ENCODE assay signal across 8 cellular contexts in genomic region chr7:100675581-100676350, GRCh38. TPM values are rescaled to one million over a fixed set of nuclear protein-coding genes. Genes with fewer than 3 reads are reported as not detected.
DNase-seq lines count a peak whose midpoint lies in the region; FAIRE-seq and TF ChIP-seq lines count a peak whose summit lies in the region.

No MANE protein-coding gene starts in this region.

- H3K9me3 ChIP-seq in H1 (ENCODE audit: insufficient read depth in 2 of 2, low read depth in 1 of 2, low read length in 1 of 2), result no peaks in the 10 kb centered on the region
- no peaks in the 10 kb centered on the region for H3K9me3 ChIP-seq in mesodermal cell (ENCODE audit: control insufficient read depth, low read length)

- H4K8ac ChIP-seq in H1 (ENCODE audit: extremely low read depth, insufficient read depth, low read length), result peak overlapping the region; percentile 5; the same call in 1 of the 2 replicates

- peaks cover 13 to 22% of the 10 kb centered on the region in 2 experiments for H4K20me1 ChIP-seq in H1 (replicated peaks in 1 of 2; ENCODE audit: control insufficient read depth in 1 of 2, insufficient read depth in 2 of 2, low read length in 2 of 2)

- no peak overlapping the region; a peak in 1 of 7 replicates for H3K9ac ChIP-seq in H1 (replicated peaks in 1 of 4; ENCODE audit: extremely low read depth in 1 of 4, low read depth in 3 of 4, low read length in 3 of 4)

- H2AK5ac ChIP-seq in H1 (ENCODE audit: low read depth, low read length), result no peak overlapping the region

- H2AFZ ChIP-seq in H1 (ENCODE audit: low read length), result no peak overlapping the region

- FAIRE-seq in H1 (lab: Jason Lieb, UNC), result no peak

- H3K18ac ChIP-seq in H1 (ENCODE audit: extremely low read depth, low read length), result no peak overlapping the region

- H4K5ac ChIP-seq in H1 (ENCODE audit: insufficient read length, low read depth, low read length), result no peak overlapping the region

- TF ChIP-seq POLR2A in H1 (IDR thresholded peaks at IDR 0.05; ENCODE audit: control extremely low read depth in 1 of 2, low read depth in 2 of 2, low read length in 2 of 2), result no peak

- peak; percentile 76 for DNase-seq in GM03348 (ENCODE audit: low spot score)
- DNase-seq in HFF-Myc (ENCODE audit: extremely low read depth, low read depth), result peak; percentile 25
- peak; percentile 90 for DNase-seq in NCI-H69 (lab: John Stamatoyannopoulos, UW)
- peak; percentile 67 to 78 for DNase-seq in activated CD8-positive, alpha-beta memory T cell treated with anti-CD3 and anti-CD28 coated beads for 4 hours (ENCODE audit: low read depth in 2 of 2)
- peak in 1 of 2 experiments; percentile 80 for DNase-seq in H1 (ENCODE audit: low read depth in 1 of 2, low spot score in 2 of 2)
- peak; percentile 64 for DNase-seq in stimulated activated CD8-positive, alpha-beta memory T cell treated with anti-CD3 and anti-CD28 coated beads, Interleukin-15, amount 100 ng/mL, for 1 hour (ENCODE audit: low read depth)
- DNase-seq in OCI-M2 (lab: John Stamatoyannopoulos, UW; ENCODE audit: unreplicated experiment), result no peak

- H3K4me1 ChIP-seq in H1 (replicated peaks in 1 of 4; ENCODE audit: control insufficient read depth in 3 of 4, insufficient read depth in 4 of 4, low read length in 3 of 4), result peaks cover 0 to 7% (median 2%) of the 10 kb centered on the region in 4 experiments; a peak in 6 of 7 replicates
- H3K4me1 ChIP-seq in mesodermal cell (ENCODE audit: control insufficient read depth, insufficient read depth, low read length, poor library complexity, severe bottlenecking), result peaks cover 3% of the 10 kb centered on the region

- no peaks in the 10 kb centered on the region for H3K79me2 ChIP-seq in H1 (ENCODE audit: control insufficient read depth in 1 of 2, insufficient read depth in 2 of 2, low read length in 2 of 2)

- H3K27ac ChIP-seq in H1 (ENCODE audit: low read depth, low read length) (no peak overlapping the region), mesodermal cell (ENCODE audit: low read depth, low read length, severe bottlenecking) (peak overlapping the region; percentile 49)

- no peak overlapping the region for H2BK12ac ChIP-seq in H1 (ENCODE audit: low read depth, low read length)

- no peak for TF ChIP-seq CTCF in HFF-Myc (IDR thresholded peaks at IDR 0.05; ENCODE audit: low read depth, low read length, missing control alignments)
- no peak for TF ChIP-seq CTCF in H1 (IDR thresholded peaks at IDR 0.05; ENCODE audit: control extremely low read depth in 1 of 3, insufficient read depth in 1 of 3, low read depth in 1 of 3, low read length in 3 of 3)

- no peak overlapping the region for H2BK20ac ChIP-seq in H1 (ENCODE audit: low read length)

- no peak for TF ChIP-seq RAD21 in H1 (IDR thresholded peaks at IDR 0.05 in 1 of 2, conservative IDR thresholded peaks at IDR 0.05 in 1 of 2; ENCODE audit: low read depth in 2 of 2, low read length in 2 of 2)

- no peak overlapping the region for H3K23ac ChIP-seq in H1 (ENCODE audit: insufficient read length)

- WGBS in H1 (ENCODE audit: extremely low coverage in 1 of 2, insufficient coverage in 1 of 2, insufficient read length in 1 of 2, insufficient replicate concordance in 2 of 2, low coverage in 1 of 2, low lambda C conversion rate in 2 of 2, missing lambda C conversion rate in 1 of 2), 2 experiments, result 20% methylated on average over 27 of the region's 59 CpGs; no CpG with 5 or more reads in 1 of the 2 experiments
- 10 to 16% methylated on average over 5 to 29 of the region's 59 CpGs for WGBS in mesodermal cell (ENCODE audit: insufficient coverage in 2 of 2), 2 experiments

- H4K91ac ChIP-seq in H1 (replicated peaks; ENCODE audit: insufficient read length, low read length), result no peak overlapping the region

- no peak overlapping the region for H2BK120ac ChIP-seq in H1 (replicated peaks; ENCODE audit: low read depth, low read length)

- peaks cover 11% of the 10 kb centered on the region; the same call in 1 of the 2 replicates for H3K23me2 ChIP-seq in H1 (ENCODE audit: low read depth, low read length)

- H3K4me3 ChIP-seq in HFF-Myc (replicated peaks; ENCODE audit: low read depth, low read length) (peak overlapping the region; percentile 86), H1 (ENCODE audit: extremely low read depth in 1 of 4, insufficient read depth in 2 of 4, low read depth in 3 of 4, low read length in 4 of 4) (peak overlapping the region; percentile 43 to 99 (median 62)), mesodermal cell (ENCODE audit: extremely low read depth, insufficient read depth, low read length, poor library complexity, severe bottlenecking) (peak overlapping the region; percentile 88)

- peaks cover 0 to 8% (median 6%) of the 10 kb centered on the region in 4 experiments; a peak in 4 of 7 replicates for H3K27me3 ChIP-seq in H1 (replicated peaks in 1 of 4; ENCODE audit: control insufficient read depth in 3 of 4, extremely low read depth in 1 of 4, insufficient read depth in 3 of 4, low read length in 3 of 4)

- H3K36me3 ChIP-seq in H1 (ENCODE audit: control insufficient read depth in 2 of 4, insufficient read depth in 4 of 4, low read length in 3 of 4) (peaks cover 0 to 41% (median 15%) of the 10 kb centered on the region in 4 experiments; a peak in 6 of 8 replicates), mesodermal cell (ENCODE audit: control insufficient read depth, insufficient read depth, low read length) (peaks cover 44% of the 10 kb centered on the region)

- peak overlapping the region; percentile 58 to 87 for H3K4me2 ChIP-seq in H1 (ENCODE audit: insufficient read depth in 1 of 2, low read depth in 2 of 2, low read length in 2 of 2)

- CTCF ChIA-PET in H1 (lab: Charles Lee; ENCODE audit: partially characterized antibody), result interaction anchor here (0.6 to 12.1 kb wide), 4 partner anchors 10 to 112 kb away, joined by 4 to 134 read pairs (median 6); partner anchors contain the start of gene GIGYF1

- TF ChIP-seq EP300 in H1 (IDR thresholded peaks at IDR 0.05; ENCODE audit: borderline replicate concordance in 1 of 2, low read depth in 2 of 2, low read length in 2 of 2), result no peak

- no peak overlapping the region for H2BK5ac ChIP-seq in H1 (ENCODE audit: low read depth, low read length)

- POLR2A ChIA-PET in H1 (lab: Charles Lee; ENCODE audit: partially characterized antibody), result interaction anchor here (1.0 to 10.3 kb wide), 7 partner anchors 14 to 92 kb away, joined by 3 to 257 read pairs (median 20); partner anchors contain the start of genes GIGYF1, MOSPD3 and PCOLCE

- H3K14ac ChIP-seq in H1 (ENCODE audit: insufficient read length), result no peak overlapping the region

- H3K79me1 ChIP-seq in H1 (ENCODE audit: low read depth, low read length), result peaks cover 3% of the 10 kb centered on the region

- H3K4ac ChIP-seq in H1 (replicated peaks; ENCODE audit: insufficient read length, low read depth, low read length), result no peak overlapping the region

- H3K56ac ChIP-seq in H1 (replicated peaks; ENCODE audit: insufficient read length, low read depth, low read length), result no peak overlapping the region

- H2BK15ac ChIP-seq in H1 (ENCODE audit: low read length), result no peak overlapping the region

RNA-seq across cellular contexts. Expression of gene GNB2, which starts 2.2 kb away (rescaled TPM):
- total RNA-seq in H1 (2021; fragmentation: NEBNext Ultra II Directional; extraction: Animal tissue kit (Norgen Biotek cat#: 25700)), result 157 and 160 TPM in 2 replicates
- 260 and 351 TPM in 2 replicates for polyA plus RNA-seq in H1 (2011; rRNA removed)
- polyA plus RNA-seq in H1 (2011; cell fraction: cytosol; rRNA removed), result 192 TPM
- polyA plus RNA-seq in H1 (2011; cell fraction: nucleus; rRNA removed), result 230 TPM
- polyA plus RNA-seq in H1 (2012, experiment 1 of 2), result 133 to 215 TPM (median 185 TPM) in 4 replicates
- polyA plus RNA-seq in H1 (2012, experiment 2 of 2), result 219 TPM
- polyA plus RNA-seq in H1 (2013, experiment 1 of 2), result 68.1 TPM
- 69.3 TPM for polyA plus RNA-seq in H1 (2013, experiment 2 of 2)
- 87.9 and 102 TPM in 2 replicates for polyA minus RNA-seq in H1 (2011; rRNA and poly(A)+ RNA removed)
- polyA minus RNA-seq in H1 (2011; cell fraction: cytosol; rRNA and poly(A)+ RNA removed), result 71.6 TPM
- 51.5 TPM for polyA minus RNA-seq in H1 (2011; cell fraction: nucleus; rRNA and poly(A)+ RNA removed)
- polyA plus RNA-seq in mesodermal cell (2013, experiment 1 of 2), result 245 TPM
- polyA plus RNA-seq in mesodermal cell (2013, experiment 2 of 2), result 193 TPM

RNA-seq across cellular contexts. Expression of gene GIGYF1, which starts 18.3 kb away (rescaled TPM):
- total RNA-seq in H1 (2021; fragmentation: NEBNext Ultra II Directional; extraction: Animal tissue kit (Norgen Biotek cat#: 25700)), result 95.0 and 99.3 TPM in 2 replicates
- polyA plus RNA-seq in H1 (2011; rRNA removed), result 24.1 and 44.8 TPM in 2 replicates
- 33.2 TPM for polyA plus RNA-seq in H1 (2011; cell fraction: cytosol; rRNA removed)
- polyA plus RNA-seq in H1 (2011; cell fraction: nucleus; rRNA removed), result 252 TPM
- polyA plus RNA-seq in H1 (2012, experiment 1 of 2), result 48.2 to 80.3 TPM (median 68.8 TPM) in 4 replicates
- 52.0 TPM for polyA plus RNA-seq in H1 (2012, experiment 2 of 2)
- 47.1 TPM for polyA plus RNA-seq in H1 (2013, experiment 1 of 2)
- polyA plus RNA-seq in H1 (2013, experiment 2 of 2), result 42.6 TPM
- 12.4 and 17.1 TPM in 2 replicates for polyA minus RNA-seq in H1 (2011; rRNA and poly(A)+ RNA removed)
- 34.8 TPM for polyA minus RNA-seq in H1 (2011; cell fraction: cytosol; rRNA and poly(A)+ RNA removed)
- 88.2 TPM for polyA minus RNA-seq in H1 (2011; cell fraction: nucleus; rRNA and poly(A)+ RNA removed)
- 33.4 TPM for polyA plus RNA-seq in mesodermal cell (2013, experiment 1 of 2)
- polyA plus RNA-seq in mesodermal cell (2013, experiment 2 of 2), result 30.2 TPM

RNA-seq across cellular contexts. Expression of gene ACTL6B, which starts 19.5 kb away (rescaled TPM):
- total RNA-seq in H1 (2021; fragmentation: NEBNext Ultra II Directional; extraction: Animal tissue kit (Norgen Biotek cat#: 25700)), result 1.7 and 2.1 TPM in 2 replicates
- 4.5 and 4.6 TPM in 2 replicates for polyA plus RNA-seq in H1 (2011; rRNA removed)
- polyA plus RNA-seq in H1 (2011; cell fraction: cytosol; rRNA removed), result 2.7 TPM
- 3.4 TPM for polyA plus RNA-seq in H1 (2011; cell fraction: nucleus; rRNA removed)
- polyA plus RNA-seq in H1 (2012, experiment 1 of 2), result 1.6 to 4.0 TPM (median 3.0 TPM) in 4 replicates
- 2.3 TPM for polyA plus RNA-seq in H1 (2012, experiment 2 of 2)
- polyA plus RNA-seq in H1 (2013, experiment 1 of 2), result 1.1 TPM
- 1.0 TPM for polyA plus RNA-seq in H1 (2013, experiment 2 of 2)
- 0.51 and 0.60 TPM in 2 replicates for polyA minus RNA-seq in H1 (2011; rRNA and poly(A)+ RNA removed)
- polyA minus RNA-seq in H1 (2011; cell fraction: cytosol; rRNA and poly(A)+ RNA removed), result 2.4 TPM
- polyA minus RNA-seq in H1 (2011; cell fraction: nucleus; rRNA and poly(A)+ RNA removed), result 0.70 TPM
- 1.4 TPM for polyA plus RNA-seq in mesodermal cell (2013, experiment 1 of 2)
- 1.5 TPM for polyA plus RNA-seq in mesodermal cell (2013, experiment 2 of 2)

RNA-seq across cellular contexts. Expression of gene POP7, which starts 30.2 kb away (rescaled TPM):
- 92.5 and 96.7 TPM in 2 replicates for total RNA-seq in H1 (2021; fragmentation: NEBNext Ultra II Directional; extraction: Animal tissue kit (Norgen Biotek cat#: 25700))
- polyA plus RNA-seq in H1 (2011; rRNA removed), result 135 and 205 TPM in 2 replicates
- 130 TPM for polyA plus RNA-seq in H1 (2011; cell fraction: cytosol; rRNA removed)
- 92.8 TPM for polyA plus RNA-seq in H1 (2011; cell fraction: nucleus; rRNA removed)
- 80.0 to 112 TPM (median 103 TPM) in 4 replicates for polyA plus RNA-seq in H1 (2012, experiment 1 of 2)
- polyA plus RNA-seq in H1 (2012, experiment 2 of 2), result 129 TPM
- 94.1 TPM for polyA plus RNA-seq in H1 (2013, experiment 1 of 2)
- polyA plus RNA-seq in H1 (2013, experiment 2 of 2), result 93.8 TPM
- 21.6 and 21.8 TPM in 2 replicates for polyA minus RNA-seq in H1 (2011; rRNA and poly(A)+ RNA removed)
- 35.0 TPM for polyA minus RNA-seq in H1 (2011; cell fraction: cytosol; rRNA and poly(A)+ RNA removed)
- 34.4 TPM for polyA minus RNA-seq in H1 (2011; cell fraction: nucleus; rRNA and poly(A)+ RNA removed)
- 37.0 TPM for polyA plus RNA-seq in mesodermal cell (2013, experiment 1 of 2)
- polyA plus RNA-seq in mesodermal cell (2013, experiment 2 of 2), result 33.6 TPM

RNA-seq across cellular contexts. Expression of gene TFR2, which starts 34.4 kb away (rescaled TPM):
- total RNA-seq in H1 (2021; fragmentation: NEBNext Ultra II Directional; extraction: Animal tissue kit (Norgen Biotek cat#: 25700)), result 4.9 and 5.7 TPM in 2 replicates
- polyA plus RNA-seq in H1 (2011; rRNA removed), result 4.6 and 6.0 TPM in 2 replicates
- polyA plus RNA-seq in H1 (2011; cell fraction: cytosol; rRNA removed), result 4.0 TPM
- polyA plus RNA-seq in H1 (2011; cell fraction: nucleus; rRNA removed), result 17.7 TPM
- polyA plus RNA-seq in H1 (2012, experiment 1 of 2), result 5.4 to 7.4 TPM (median 6.2 TPM) in 4 replicates
- polyA plus RNA-seq in H1 (2012, experiment 2 of 2), result 3.3 TPM
- 4.0 TPM for polyA plus RNA-seq in H1 (2013, experiment 1 of 2)
- polyA plus RNA-seq in H1 (2013, experiment 2 of 2), result 3.5 TPM
- polyA minus RNA-seq in H1 (2011; rRNA and poly(A)+ RNA removed), result 1.5 and 3.4 TPM in 2 replicates
- 4.3 TPM for polyA minus RNA-seq in H1 (2011; cell fraction: cytosol; rRNA and poly(A)+ RNA removed)
- polyA minus RNA-seq in H1 (2011; cell fraction: nucleus; rRNA and poly(A)+ RNA removed), result 7.1 TPM
- polyA plus RNA-seq in mesodermal cell (2013, experiment 1 of 2), result 1.1 TPM
- polyA plus RNA-seq in mesodermal cell (2013, experiment 2 of 2), result 0.25 TPM
